ENCODE assay signal across 17 cellular contexts in genomic region chr11:65941720-65942310, GRCh38. TPM values are rescaled to one million over a fixed set of nuclear protein-coding genes. Genes with fewer than 3 reads are reported as not detected.
DNase-seq lines count a peak whose midpoint lies in the region; ATAC-seq, FAIRE-seq and TF ChIP-seq lines count a peak whose summit lies in the region.
"Had no signal": no experiment of that assay in that cellular context is flagged by ENCODE, and none has a peak within 500 bp of the region (broad histone marks: within the 10 kb centered on the region; RNA-seq: fewer than 3 reads in every experiment).

No MANE protein-coding gene starts in this region.

- H3K4me1 ChIP-seq in right atrium auricular region (no peaks in the 10 kb centered on the region), keratinocyte (ENCODE audit: control insufficient read depth, extremely low read depth, insufficient read depth, low read length) (peaks cover 11% of the 10 kb centered on the region), thyroid gland (peaks cover 20 to 34% of the 10 kb centered on the region in 2 donors)
- H3K4me1 ChIP-seq: body of pancreas, parathyroid adenoma, testis had no signal

- dilution Hi-C loops in keratinocyte (cut with MboI; ENCODE audit: extremely low pct_ligation_motif_present, low sequenced_read_pairs), result no loop called here

- H3K79me2 ChIP-seq in keratinocyte (ENCODE audit: control insufficient read depth, insufficient read depth, low read length), result no peaks in the 10 kb centered on the region
- H3K79me2 ChIP-seq: parathyroid adenoma had no signal

- H3K9ac ChIP-seq in keratinocyte (ENCODE audit: control insufficient read depth, extremely low read depth, insufficient read depth, low read length), result no peak overlapping the region
- H3K9ac ChIP-seq: parathyroid adenoma had no signal

- WGBS in thyroid gland, 2 donors, result 25 to 33% methylated on average over 9 of the region's 9 CpGs

- no peaks in the 10 kb centered on the region for H3K9me1 ChIP-seq in keratinocyte (ENCODE audit: control insufficient read depth, extremely low read depth, insufficient read depth, low read length)

- FAIRE-seq in keratinocyte (lab: Jason Lieb, UNC), result no peak
- FAIRE-seq: D721Med, frontal cortex had no signal

- no peak for TF ChIP-seq CTCF in right atrium auricular region (IDR thresholded peaks at IDR 0.05)
- TF ChIP-seq CTCF in keratinocyte (optimal IDR thresholded peaks at IDR 0.05 in 1 of 3, IDR thresholded peaks at IDR 0.05 in 1 of 3, conservative IDR thresholded peaks at IDR 0.05 in 1 of 3; ENCODE audit: extremely low read depth in 1 of 3, insufficient read depth in 2 of 3, low read length in 3 of 3), result no peak
- TF ChIP-seq CTCF in thyroid gland (IDR thresholded peaks at IDR 0.05), result no peak

- H3K27me3 ChIP-seq in right atrium auricular region, result no peaks in the 10 kb centered on the region
- peaks cover 1% of the 10 kb centered on the region for H3K27me3 ChIP-seq in keratinocyte (ENCODE audit: control insufficient read depth, extremely low read depth, insufficient read depth, low read length)
- no peaks in the 10 kb centered on the region for H3K27me3 ChIP-seq in thyroid gland
- H3K27me3 ChIP-seq: body of pancreas, testis had no signal

- H4K20me1 ChIP-seq in keratinocyte (ENCODE audit: control insufficient read depth, extremely low read depth, insufficient read depth, low read length), result no peaks in the 10 kb centered on the region

- intact Hi-C loops in Right ventricle myocardium superior (cut with DNase I) (no loop called here), thyroid gland (cut with DNase I) (no loop called here)

- DNase-seq in Right ventricle myocardium superior (no peak), right atrium auricular region (ENCODE audit: low spot score) (no peak), keratinocyte (ENCODE audit: low read depth, low spot score) (no peak), thyroid gland (peak; percentile 87 to 91), COR-L47 (lab: John Stamatoyannopoulos, UW) (no peak)
- DNase-seq: activated CD4-positive, alpha-beta T cell treated with anti-CD3 and anti-CD28 coated beads, Interleukin-2, amount 10 ng/mL, durations not matched to agents 24 days and 14 days; activated effector memory CD4-positive, alpha-beta T cell treated with Interleukin-2 at 50 U/mL for 16 hours; NCI-H1048; NCI-H82; T-helper 17 cell had no signal

- H3K9me3 ChIP-seq in right atrium auricular region, result no peaks in the 10 kb centered on the region
- no peaks in the 10 kb centered on the region for H3K9me3 ChIP-seq in keratinocyte (ENCODE audit: control insufficient read depth, low read depth, low read length)
- no peaks in the 10 kb centered on the region for H3K9me3 ChIP-seq in thyroid gland
- H3K9me3 ChIP-seq: body of pancreas, testis had no signal

- H3K4me3 ChIP-seq in right atrium auricular region, result no peak overlapping the region
- H3K4me3 ChIP-seq in keratinocyte (ENCODE audit: control insufficient read depth in 2 of 3, extremely low read depth in 1 of 3, insufficient read depth in 2 of 3, low read depth in 1 of 3, low read length in 3 of 3), result no peak overlapping the region
- no peak overlapping the region for H3K4me3 ChIP-seq in thyroid gland (replicated peaks in 1 of 3)
- H3K4me3 ChIP-seq: body of pancreas, testis had no signal

- H3K4me2 ChIP-seq in keratinocyte (ENCODE audit: control insufficient read depth, extremely low read depth, insufficient read depth, low read depth, low read length), result peak overlapping the region; percentile 49

- H3K27ac ChIP-seq in right atrium auricular region (no peak overlapping the region), keratinocyte (ENCODE audit: control insufficient read depth, insufficient read depth, low read length) (no peak overlapping the region), thyroid gland (peak overlapping the region; percentile 45 to 83 (median 80))
- H3K27ac ChIP-seq: parathyroid adenoma, testis had no signal

- peak; percentile 18 for ATAC-seq in Right ventricle myocardium superior (ENCODE audit: poor library complexity)
- ATAC-seq in HG02571 (IDR thresholded peaks at IDR 0.05; ENCODE audit: unreplicated experiment), result no peak

- peak overlapping the region; percentile 39 for H2AFZ ChIP-seq in keratinocyte (ENCODE audit: control insufficient read depth, low read length)
- H2AFZ ChIP-seq: parathyroid adenoma had no signal

- no peak for TF ChIP-seq POLR2A in thyroid gland (IDR thresholded peaks at IDR 0.05)

- H3K36me3 ChIP-seq in right atrium auricular region, result no peaks in the 10 kb centered on the region
- no peaks in the 10 kb centered on the region for H3K36me3 ChIP-seq in keratinocyte (ENCODE audit: control insufficient read depth in 2 of 2, extremely low read depth in 1 of 2, insufficient read depth in 2 of 2, low read length in 2 of 2)
- H3K36me3 ChIP-seq in thyroid gland, result no peaks in the 10 kb centered on the region

RNA-seq across cellular contexts. Expression of gene TSGA10IP, which starts 3.5 kb away (rescaled TPM):
- total RNA-seq in Right ventricle myocardium superior (not detected), right atrium auricular region (not detected), thyroid gland (under 1 TPM in 1 of 4 donors, not detected in 3; 0.33 TPM)
- not detected in 3 replicates for polyA plus RNA-seq in keratinocyte
- not detected for polyA plus RNA-seq in keratinocyte (2011; ENCODE audit: low read depth)
- polyA plus RNA-seq in keratinocyte (2011; cell fraction: cytosol; rRNA removed), result not detected in 2 replicates
- polyA plus RNA-seq in keratinocyte (2011; cell fraction: nucleus; rRNA removed), result not detected in 2 replicates
- polyA plus RNA-seq in keratinocyte (2012; ENCODE audit: low replicate concordance), result 0.17 TPM in 1 of 2 replicates, not detected in the other
- not detected in 3 replicates for polyA minus RNA-seq in keratinocyte
- polyA minus RNA-seq in keratinocyte (2011; cell fraction: cytosol; rRNA and poly(A)+ RNA removed), result not detected
- not detected in 2 replicates for polyA minus RNA-seq in keratinocyte (2011; cell fraction: nucleus; rRNA and poly(A)+ RNA removed)
- total RNA-seq: activated CD4-positive, alpha-beta T cell treated with anti-CD3 and anti-CD28 coated beads, Interleukin-2, amount 10 ng/mL, durations not matched to agents 24 days and 14 days; body of pancreas; frontal cortex; mesothelial cell of epicardium; T-helper 17 cell had no signal

RNA-seq across cellular contexts. Expression of gene SART1, which starts 19.7 kb away (rescaled TPM):
- total RNA-seq in Right ventricle myocardium superior (24.5 TPM), right atrium auricular region (10 to 100 TPM; 20.7 to 42.5 TPM), thyroid gland (10 to 100 TPM; 22.2 to 46.1 (median 24.2) TPM)
- polyA plus RNA-seq in keratinocyte, result 5.9 to 28.0 TPM (median 14.7 TPM) in 3 replicates
- polyA plus RNA-seq in keratinocyte (2011; ENCODE audit: low read depth), result 80.5 TPM
- 6.2 and 18.6 TPM in 2 replicates for polyA plus RNA-seq in keratinocyte (2011; cell fraction: cytosol; rRNA removed)
- 17.9 and 27.4 TPM in 2 replicates for polyA plus RNA-seq in keratinocyte (2011; cell fraction: nucleus; rRNA removed)
- 34.0 and 58.1 TPM in 2 replicates for polyA plus RNA-seq in keratinocyte (2012; ENCODE audit: low replicate concordance)
- 2.7 to 29.5 TPM (median 10.2 TPM) in 3 replicates for polyA minus RNA-seq in keratinocyte
- polyA minus RNA-seq in keratinocyte (2011; cell fraction: cytosol; rRNA and poly(A)+ RNA removed), result 24.4 TPM
- polyA minus RNA-seq in keratinocyte (2011; cell fraction: nucleus; rRNA and poly(A)+ RNA removed), result 4.8 and 8.4 TPM in 2 replicates

RNA-seq across cellular contexts. Expression of gene DRAP1, which starts 22.6 kb away (rescaled TPM):
- 81.9 TPM for total RNA-seq in Right ventricle myocardium superior
- 10 to 100 TPM; 72.1 to 83.1 TPM for total RNA-seq in right atrium auricular region
- 135 to 175 TPM (median 138 TPM) in 3 replicates for polyA plus RNA-seq in keratinocyte
- polyA plus RNA-seq in keratinocyte (2011; ENCODE audit: low read depth), result 117 TPM
- polyA plus RNA-seq in keratinocyte (2011; cell fraction: cytosol; rRNA removed), result 70.3 and 209 TPM in 2 replicates
- polyA plus RNA-seq in keratinocyte (2011; cell fraction: nucleus; rRNA removed), result 81.8 and 104 TPM in 2 replicates
- polyA plus RNA-seq in keratinocyte (2012; ENCODE audit: low replicate concordance), result 279 and 338 TPM in 2 replicates
- 23.8 to 86.3 TPM (median 25.4 TPM) in 3 replicates for polyA minus RNA-seq in keratinocyte
- polyA minus RNA-seq in keratinocyte (2011; cell fraction: cytosol; rRNA and poly(A)+ RNA removed), result 89.4 TPM
- 15.5 and 15.6 TPM in 2 replicates for polyA minus RNA-seq in keratinocyte (2011; cell fraction: nucleus; rRNA and poly(A)+ RNA removed)
- total RNA-seq in thyroid gland, result 100 to 1,000 TPM in 3 of 4 donors, 10 to 100 TPM in 1; 82.0 to 184 (median 132) TPM

RNA-seq across cellular contexts. Expression of gene C11orf68, which starts 23.0 kb away (rescaled TPM):
- total RNA-seq in Right ventricle myocardium superior (36.1 TPM), right atrium auricular region (10 to 100 TPM; 13.9 to 23.5 TPM), thyroid gland (10 to 100 TPM; 17.7 to 27.1 (median 20.9) TPM)
- 18.4 to 30.9 TPM (median 25.0 TPM) in 3 replicates for polyA plus RNA-seq in keratinocyte
- 1.4 TPM for polyA plus RNA-seq in keratinocyte (2011; ENCODE audit: low read depth)
- 28.7 and 36.0 TPM in 2 replicates for polyA plus RNA-seq in keratinocyte (2011; cell fraction: cytosol; rRNA removed)
- 33.6 and 47.2 TPM in 2 replicates for polyA plus RNA-seq in keratinocyte (2011; cell fraction: nucleus; rRNA removed)
- 26.6 and 37.1 TPM in 2 replicates for polyA plus RNA-seq in keratinocyte (2012; ENCODE audit: low replicate concordance)
- polyA minus RNA-seq in keratinocyte, result 18.3 to 56.3 TPM (median 27.3 TPM) in 3 replicates
- 47.8 TPM for polyA minus RNA-seq in keratinocyte (2011; cell fraction: cytosol; rRNA and poly(A)+ RNA removed)
- polyA minus RNA-seq in keratinocyte (2011; cell fraction: nucleus; rRNA and poly(A)+ RNA removed), result 15.0 and 15.4 TPM in 2 replicates

RNA-seq across cellular contexts. Expression of gene FOSL1, which starts 41.6 kb away (rescaled TPM):
- 0.70 TPM for total RNA-seq in Right ventricle myocardium superior
- total RNA-seq in right atrium auricular region, result 1 to 10 TPM; 4.9 to 6.8 TPM
- polyA plus RNA-seq in keratinocyte, result 9.4 to 25.3 TPM (median 21.8 TPM) in 3 replicates
- polyA plus RNA-seq in keratinocyte (2011; ENCODE audit: low read depth), result 38.5 TPM
- 21.6 and 35.0 TPM in 2 replicates for polyA plus RNA-seq in keratinocyte (2011; cell fraction: cytosol; rRNA removed)
- 43.0 and 46.2 TPM in 2 replicates for polyA plus RNA-seq in keratinocyte (2011; cell fraction: nucleus; rRNA removed)
- 60.1 and 130 TPM in 2 replicates for polyA plus RNA-seq in keratinocyte (2012; ENCODE audit: low replicate concordance)
- 15.0 to 229 TPM (median 21.9 TPM) in 3 replicates for polyA minus RNA-seq in keratinocyte
- 43.5 TPM for polyA minus RNA-seq in keratinocyte (2011; cell fraction: cytosol; rRNA and poly(A)+ RNA removed)
- 14.2 and 21.5 TPM in 2 replicates for polyA minus RNA-seq in keratinocyte (2011; cell fraction: nucleus; rRNA and poly(A)+ RNA removed)
- 1 to 10 TPM in 3 of 4 donors, under 1 TPM in 1; 0.33 to 1.6 (median 1.5) TPM for total RNA-seq in thyroid gland
- total RNA-seq: frontal cortex had no signal

Comparison
In these comparisons a context has a peak if more than half of its experiments do, and no peak if none do; other contexts are left out.
1. DNase-seq: peak in thyroid gland (2 of 2); none in Right ventricle myocardium superior (single experiment), right atrium auricular region (single experiment), keratinocyte (single experiment) and COR-L47 (single experiment).
2. H3K27ac ChIP-seq: peak in thyroid gland (3 of 3); none in right atrium auricular region (0 of 2) and keratinocyte (single experiment).